11 cellular contexts compared by ENCODE assay signal in genomic region chr17:77393274-77393600, GRCh38.
DNase-seq lines count a peak whose midpoint lies in the region; ATAC-seq and TF ChIP-seq lines count a peak whose summit lies in the region.
"Had no signal": no experiment of that assay in that cellular context is flagged by ENCODE, and none has a peak within 500 bp of the region (broad histone marks: within the 10 kb centered on the region; RNA-seq: fewer than 3 reads in every experiment).

No MANE protein-coding gene starts in this region.

- ATAC-seq in body of pancreas (no peak), mucosa of descending colon (peak; percentile 63), GM18909 (IDR thresholded peaks at IDR 0.05; ENCODE audit: poor library complexity, unreplicated experiment) (no peak), natural killer cell (no peak)
- ATAC-seq: activated CD4-positive, alpha-beta T cell treated with anti-CD3 and anti-CD28 coated beads for 36 hours had no signal

- peak overlapping the region; percentile 96 for H3K27ac Mint-ChIP-seq in activated T-cell treated with anti-CD3 and anti-CD28 coated beads, Interleukin-2, amount 50 U/mL, for 24 hours
- H3K27ac Mint-ChIP-seq in natural killer cell, result no peak overlapping the region

- peak overlapping the region; percentile 46 to 94 (median 86) for H3K27ac ChIP-seq in body of pancreas
- H3K27ac ChIP-seq in thyroid gland, result peak overlapping the region in 2 of 3 donors; percentile 62 to 70

- H3K36me3 ChIP-seq in body of pancreas (replicated peaks in 1 of 2; ENCODE audit: insufficient read depth in 1 of 2, low read depth in 2 of 2) (no peaks in the 10 kb centered on the region), mucosa of descending colon (ENCODE audit: low read depth) (no peaks in the 10 kb centered on the region), thyroid gland (no peaks in the 10 kb centered on the region)

- H3K27me3 Mint-ChIP-seq in activated T-cell treated with anti-CD3 and anti-CD28 coated beads, Interleukin-2, amount 50 U/mL, for 24 hours, result no peaks in the 10 kb centered on the region
- H3K27me3 Mint-ChIP-seq in natural killer cell (ENCODE audit: low read depth in 2 of 2), result no peaks in the 10 kb centered on the region
- H3K27me3 Mint-ChIP-seq: activated CD4-positive, alpha-beta T cell treated with anti-CD3 and anti-CD28 coated beads for 36 hours had no signal

- DNase-seq in activated T-cell treated with anti-CD3 and anti-CD28 coated beads, Interleukin-2, amount 50 U/mL, for 24 hours, result no peak
- DNase-seq in activated T-cell treated with anti-CD3 and anti-CD28 coated beads, Interleukin-2, amount 50 U/mL, for 48 hours, result no peak
- DNase-seq in body of pancreas, result no peak
- DNase-seq in mucosa of descending colon, result no peak
- DNase-seq in thyroid gland, result no peak
- DNase-seq in hypothalamus (lab: John Stamatoyannopoulos, UW), result no peak
- no peak for DNase-seq in natural killer cell
- DNase-seq: activated CD4-positive, alpha-beta T cell treated with anti-CD3 and anti-CD28 coated beads for 36 hours; glutamatergic neuron; occipital lobe had no signal

- no peaks in the 10 kb centered on the region for H3K9me3 Mint-ChIP-seq in activated T-cell treated with anti-CD3 and anti-CD28 coated beads, Interleukin-2, amount 50 U/mL, for 24 hours
- no peaks in the 10 kb centered on the region for H3K9me3 Mint-ChIP-seq in natural killer cell

- intact Hi-C loops in body of pancreas (cut with DNase I) (no loop called here), mucosa of descending colon (cut with DNase I, micrococcal nuclease) (no loop called here), thyroid gland (cut with DNase I) (no loop called here), natural killer cell (cut with micrococcal nuclease) (no loop called here)

- H3K36me3 Mint-ChIP-seq in activated T-cell treated with anti-CD3 and anti-CD28 coated beads, Interleukin-2, amount 50 U/mL, for 24 hours (ENCODE audit: low read depth), result peaks cover 4% of the 10 kb centered on the region
- no peaks in the 10 kb centered on the region for H3K36me3 Mint-ChIP-seq in natural killer cell

- no peak for TF ChIP-seq POLR2A in body of pancreas (IDR thresholded peaks at IDR 0.05)
- TF ChIP-seq POLR2A in thyroid gland (IDR thresholded peaks at IDR 0.05), result no peak

- peaks cover 82% of the 10 kb centered on the region for H3K4me1 ChIP-seq in body of pancreas
- H3K4me1 ChIP-seq in mucosa of descending colon (ENCODE audit: low read depth), result peaks cover 53% of the 10 kb centered on the region
- peaks cover 46 to 62% of the 10 kb centered on the region in 2 donors for H3K4me1 ChIP-seq in thyroid gland

- H3K27me3 ChIP-seq in body of pancreas, result no peaks in the 10 kb centered on the region
- no peaks in the 10 kb centered on the region for H3K27me3 ChIP-seq in thyroid gland

- no peaks in the 10 kb centered on the region for H3K9me3 ChIP-seq in body of pancreas
- H3K9me3 ChIP-seq in mucosa of descending colon, result no peaks in the 10 kb centered on the region
- H3K9me3 ChIP-seq in thyroid gland, result no peaks in the 10 kb centered on the region

- H3K4me1 Mint-ChIP-seq in activated T-cell treated with anti-CD3 and anti-CD28 coated beads, Interleukin-2, amount 50 U/mL, for 24 hours (ENCODE audit: low read depth), result peaks cover 75% of the 10 kb centered on the region
- H3K4me1 Mint-ChIP-seq in natural killer cell, result peaks cover 44 to 73% of the 10 kb centered on the region in 2 donors

- TF ChIP-seq CTCF in body of pancreas (IDR thresholded peaks at IDR 0.05) (no peak), mucosa of descending colon (IDR thresholded peaks at IDR 0.05) (no peak), thyroid gland (IDR thresholded peaks at IDR 0.05) (no peak), natural killer cell (IDR thresholded peaks at IDR 0.05) (no peak)

- H3K4me3 ChIP-seq in body of pancreas (no peak overlapping the region), mucosa of descending colon (no peak overlapping the region), thyroid gland (replicated peaks in 1 of 3) (no peak overlapping the region)

- 73 to 96% methylated on average over 3 to 5 of the region's 5 CpGs for WGBS in body of pancreas, 2 donors
- 72 to 84% methylated on average over 5 of the region's 5 CpGs for WGBS in thyroid gland, 2 donors

- no peak overlapping the region for H3K4me3 Mint-ChIP-seq in activated T-cell treated with anti-CD3 and anti-CD28 coated beads, Interleukin-2, amount 50 U/mL, for 24 hours
- no peak overlapping the region for H3K4me3 Mint-ChIP-seq in natural killer cell
